In the genomic region with DNA sequence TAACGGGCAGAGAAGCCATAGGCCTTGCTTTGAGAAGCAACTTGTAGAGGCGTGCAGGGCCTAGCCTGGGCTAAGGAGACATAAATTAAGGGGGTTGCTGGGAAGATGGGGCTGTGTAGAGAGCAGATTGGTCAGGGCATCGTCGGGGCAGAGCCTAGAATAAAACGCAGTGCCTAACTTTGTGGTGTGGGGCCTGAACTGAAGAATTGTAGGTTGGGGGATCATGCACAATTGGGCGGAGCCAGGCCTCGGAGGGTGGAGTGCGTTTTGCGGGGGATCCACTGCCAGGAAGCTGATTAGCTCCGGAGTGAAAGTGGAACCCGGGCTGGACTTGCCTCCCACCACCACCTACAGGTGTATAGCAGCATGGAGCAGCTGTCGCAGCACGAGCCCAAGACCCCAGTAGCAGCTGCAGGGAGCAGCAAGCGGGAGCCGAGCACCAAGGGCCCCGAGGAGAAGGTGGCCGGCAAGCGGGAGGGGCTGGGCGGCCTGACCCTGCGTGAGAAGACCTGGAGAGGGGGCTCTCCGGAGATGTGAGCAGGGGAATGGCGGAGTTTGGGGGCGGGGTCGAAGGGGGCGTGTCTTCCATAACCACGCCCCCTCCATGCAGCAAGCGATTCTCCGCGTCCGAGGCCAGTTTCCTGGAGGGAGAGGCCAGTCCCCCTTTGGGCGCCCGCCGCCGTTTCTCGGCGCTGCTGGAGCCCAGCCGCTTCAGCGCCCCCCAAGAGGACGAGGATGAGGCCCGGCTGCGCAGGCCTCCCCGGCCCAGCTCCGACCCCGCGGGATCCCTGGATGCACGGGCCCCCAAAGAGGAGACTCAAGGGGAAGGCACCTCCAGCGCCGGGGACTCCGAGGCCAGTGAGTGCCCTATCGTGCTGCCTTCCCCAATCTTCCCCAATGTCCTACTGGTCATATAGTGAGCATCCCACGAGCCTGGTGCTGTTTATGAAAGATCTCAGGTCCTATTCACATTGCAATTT, we compare ENCODE assay signal across 8 cellular contexts. TPM values are rescaled to one million over a fixed set of nuclear protein-coding genes. Genes with fewer than 3 reads are reported as not detected.
A peak's percentile ranks its signal among the peaks of the same experiment; 100 is the strongest.
DNase-seq lines count a peak whose midpoint lies in the region; ATAC-seq and TF ChIP-seq lines count a peak whose summit lies in the region.

No MANE protein-coding gene starts in this region.

- no peaks in the 10 kb centered on the region for H3K79me2 ChIP-seq in trophoblast cell (ENCODE audit: control insufficient read depth, insufficient read depth, low read length, poor library complexity)

- H3K4me1 ChIP-seq in trophoblast cell (ENCODE audit: control insufficient read depth in 1 of 2, insufficient read depth in 2 of 2, low read length in 2 of 2), result peaks cover 4 to 5% of the 10 kb centered on the region in 2 experiments

- H2BK12ac ChIP-seq in trophoblast cell (ENCODE audit: low read length), result no peak overlapping the region

- no peak overlapping the region for H3K27ac ChIP-seq in trophoblast cell (ENCODE audit: low read depth, low read length)

- no peak overlapping the region for H3K23ac ChIP-seq in trophoblast cell (ENCODE audit: low read length)

- no peaks in the 10 kb centered on the region for H3K27me3 ChIP-seq in trophoblast cell (ENCODE audit: insufficient read depth, low read length)

- no peak overlapping the region for H3K18ac ChIP-seq in trophoblast cell (ENCODE audit: low read length)

- H4K8ac ChIP-seq in trophoblast cell (ENCODE audit: low read depth, low read length), result peak overlapping the region; percentile 70

- H3K36me3 ChIP-seq in trophoblast cell (ENCODE audit: control insufficient read depth in 1 of 2, insufficient read depth in 2 of 2, low read length in 2 of 2), result no peaks in the 10 kb centered on the region

- no CpG with 5 or more reads among the region's 51 CpGs for WGBS in trophoblast cell (ENCODE audit: extremely low coverage, insufficient coverage, insufficient read length)

- in situ Hi-C loops in GM13977 (cut with MboI; ENCODE audit: low pct_unique_long_range_greater_than_20kb, low sequenced_read_pairs, unreplicated experiment), result no loop called here

- DNase-seq in GM13977 (ENCODE audit: low spot score), result peak; percentile 96
- DNase-seq in NCI-H2029 (lab: John Stamatoyannopoulos, UW), result peak; percentile 79
- DNase-seq in activated T-helper 1 cell treated with Interleukin-2 at 50 U/mL for 16 hours (ENCODE audit: low read depth), result peak; percentile 41
- peak; percentile 42 to 76 for DNase-seq in foreskin fibroblast
- DNase-seq in trophoblast cell, result peak in 1 of 2 donors; percentile 45
- DNase-seq in SIG-M5 (lab: John Stamatoyannopoulos, UW), result no peak

- H2AK5ac ChIP-seq in trophoblast cell (ENCODE audit: low read length), result no peak overlapping the region

- peak overlapping the region; percentile 53 for H2AFZ ChIP-seq in trophoblast cell (ENCODE audit: insufficient read depth, low read length, poor library complexity)

- no peak overlapping the region for H2BK120ac ChIP-seq in trophoblast cell (ENCODE audit: insufficient read depth, low read length, poor library complexity)

- H3K9me3 ChIP-seq in trophoblast cell (ENCODE audit: insufficient read depth, low read depth, low read length), result peaks cover 5% of the 10 kb centered on the region

- peak overlapping the region; percentile 66 for H3K4me2 ChIP-seq in trophoblast cell (ENCODE audit: low read length)

- ATAC-seq in GM18498 (IDR thresholded peaks at IDR 0.05; ENCODE audit: unreplicated experiment) (no peak), GM18873 (IDR thresholded peaks at IDR 0.05; ENCODE audit: low FRiP score, unreplicated experiment) (no peak)

- H4K12ac ChIP-seq in trophoblast cell (ENCODE audit: low read depth, low read length), result peak overlapping the region; percentile 23

- H3K14ac ChIP-seq in trophoblast cell (ENCODE audit: low read length), result peak overlapping the region; percentile 24

- H2BK5ac ChIP-seq in trophoblast cell (ENCODE audit: low read depth, low read length, poor library complexity), result no peak overlapping the region

- TF ChIP-seq CTCF in GM13977 (IDR thresholded peaks at IDR 0.05; ENCODE audit: extremely low read depth, insufficient read depth, missing control alignments) (no peak), foreskin fibroblast (IDR thresholded peaks at IDR 0.05; ENCODE audit: low read depth, low read length) (no peak)

- H3K4ac ChIP-seq in trophoblast cell (ENCODE audit: low read depth, low read length), result no peak overlapping the region

- no peaks in the 10 kb centered on the region for H3K79me1 ChIP-seq in trophoblast cell (ENCODE audit: low read length)

- H4K91ac ChIP-seq in trophoblast cell (ENCODE audit: low read depth, low read length), result no peak overlapping the region

- no peak overlapping the region for H3K9ac ChIP-seq in trophoblast cell (ENCODE audit: low read length)

- H3K4me3 ChIP-seq in foreskin fibroblast (ENCODE audit: low read depth in 1 of 2, low read length in 2 of 2) (peak overlapping the region; percentile 42 to 45), trophoblast cell (ENCODE audit: low read depth, low read length) (peak overlapping the region; percentile 58)

RNA-seq across cellular contexts. Expression of a gene that starts 13.8 kb away (rescaled TPM):
- 32.9 and 33.5 TPM in 2 replicates for polyA plus RNA-seq in trophoblast cell (2013)

RNA-seq across cellular contexts. Expression of a gene that starts 19.6 kb away (rescaled TPM):
- polyA plus RNA-seq in trophoblast cell (2013), result 0.04 TPM in 1 of 2 replicates, not detected in the other

RNA-seq across cellular contexts. Expression of a gene that starts 23.6 kb away (rescaled TPM):
- polyA plus RNA-seq in trophoblast cell (2013), result 11.2 and 11.7 TPM in 2 replicates

RNA-seq across cellular contexts. Expression of a gene that starts 29.1 kb away (rescaled TPM):
- 1.8 and 2.4 TPM in 2 replicates for polyA plus RNA-seq in trophoblast cell (2013)

RNA-seq across cellular contexts. Expression of a gene that starts 33.0 kb away (rescaled TPM):
- polyA plus RNA-seq in trophoblast cell (2013), result 0.22 and 0.33 TPM in 2 replicates
